Comparison of ENCODE assay signal across 8 cellular contexts in genomic region chr5:77775773-77776605, GRCh38. TPM values are rescaled to one million over a fixed set of nuclear protein-coding genes. Genes with fewer than 3 reads are reported as not detected.
DNase-seq lines count a peak whose midpoint lies in the region; ATAC-seq, FAIRE-seq and TF ChIP-seq lines count a peak whose summit lies in the region.

A gene with protein sequence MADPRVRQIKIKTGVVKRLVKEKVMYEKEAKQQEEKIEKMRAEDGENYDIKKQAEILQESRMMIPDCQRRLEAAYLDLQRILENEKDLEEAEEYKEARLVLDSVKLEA (minus strand): TSS chr5:77776339. CDS start chr5:77776257, 82 bp downstream.

- DNase-seq in GM12892 (ENCODE audit: insufficient read length) (peak; percentile 51), NCI-H1436 (lab: John Stamatoyannopoulos, UW) (peak; percentile 93), T follicular helper cell (ENCODE audit: low read depth) (peak; percentile 84), adipocyte (ENCODE audit: low read depth) (peak; percentile 97), cardiac septum (ENCODE audit: low spot score) (peak; percentile 93), posterior cingulate gyrus (peak; percentile 75 to 98 (median 84)), type B pancreatic cell (ENCODE audit: extremely low spot score, unreplicated experiment) (peak; percentile 90)

- H3K4me1 Mint-ChIP-seq in type B pancreatic cell (ENCODE audit: unreplicated experiment), result peaks cover 28% of the 10 kb centered on the region

- H3K36me3 ChIP-seq in adipocyte (ENCODE audit: control insufficient read depth, insufficient read depth, low read length, severe bottlenecking), result peaks cover 5% of the 10 kb centered on the region

- peaks cover 7% of the 10 kb centered on the region for H3K9me3 Mint-ChIP-seq in type B pancreatic cell

- peak; percentile 95 for FAIRE-seq in GM12892 (lab: Jason Lieb, UNC)

- intact Hi-C loops in cardiac septum (cut with DNase I), result loop anchor here (5.0 kb wide), 1 partner anchor 134 kb away; no protein-coding TSS in a partner anchor
- intact Hi-C loops in posterior cingulate gyrus (cut with DNase I), result loop anchor here (2.0 to 10.0 kb wide), 3 partner anchors 69 to 519 kb away; partner anchors contain the start of gene AP3B1

- peak within 1 kb of the TSS; percentile 95 for H3K27ac Mint-ChIP-seq in type B pancreatic cell

- TF ChIP-seq CTCF in type B pancreatic cell (conservative IDR thresholded peaks at IDR 0.05), result peak; percentile 66

- H3K4me3 Mint-ChIP-seq in type B pancreatic cell, result peak within 1 kb of the TSS; percentile 93

- peaks cover 36% of the 10 kb centered on the region for H3K4me1 ChIP-seq in adipocyte (ENCODE audit: control insufficient read depth, insufficient read depth, low read length)

- H3K27me3 ChIP-seq in adipocyte (replicated peaks; ENCODE audit: control insufficient read depth, insufficient read depth, low read length), result no peaks in the 10 kb centered on the region

- ATAC-seq in HG02840 (IDR thresholded peaks at IDR 0.05; ENCODE audit: low FRiP score, unreplicated experiment), result peak; percentile 93

- peaks cover 14% of the 10 kb centered on the region for H3K36me3 Mint-ChIP-seq in type B pancreatic cell

- no peaks in the 10 kb centered on the region for H3K9me3 ChIP-seq in adipocyte (ENCODE audit: control insufficient read depth, low read length)

- peak within 1 kb of the TSS; percentile 98 for H3K9ac ChIP-seq in adipocyte (ENCODE audit: low read length)

- H3K27me3 Mint-ChIP-seq in type B pancreatic cell, result no peaks in the 10 kb centered on the region

- peak; percentile 91; the same call in 1 of the 2 replicates for TF ChIP-seq POLR2A in GM12892 (IDR thresholded peaks at IDR 0.05; ENCODE audit: low read depth, low read length)

- peak within 1 kb of the TSS; percentile 95 for H3K4me3 ChIP-seq in adipocyte (ENCODE audit: low read length)

RNA-seq across cellular contexts. Expression of the gene that starts here (rescaled TPM):
- polyA plus RNA-seq in GM12892 (2012; ENCODE audit: missing spikeins), result 256 TPM
- total RNA-seq in cardiac septum, result 130 TPM
- 208 and 226 TPM in 2 replicates for total RNA-seq in type B pancreatic cell (ENCODE audit: low replicate concordance)

Comparison
In these comparisons a context has a peak if more than half of its experiments do, and no peak if none do; other contexts are left out.
1. Peak in every context shown above with its lines: DNase-seq, ATAC-seq and H3K4me3 ChIP-seq.